Comparison of ENCODE assay signal across 8 cellular contexts in genomic region chr5:142325677-142326479, GRCh38. TPM values are rescaled to one million over a fixed set of nuclear protein-coding genes. Genes with fewer than 3 reads are reported as not detected.
DNase-seq lines count a peak whose midpoint lies in the region; ATAC-seq and TF ChIP-seq lines count a peak whose summit lies in the region.

No MANE protein-coding gene starts in this region.

- H3K9me3 Mint-ChIP-seq in stimulated activated naive CD8-positive, alpha-beta T cell treated with anti-CD3 and anti-CD28 coated beads, Interleukin-15, amount 100 ng/mL, for 72 hours: no peaks in the 10 kb centered on the region

- in situ Hi-C loops in ACHN (cut with HindIII; ENCODE audit: low pct_ligation_motif_present, low pct_unique_long_range_greater_than_20kb, low sequenced_read_pairs): no loop called here

- peaks cover 53% of the 10 kb centered on the region for H3K4me1 Mint-ChIP-seq in stimulated activated naive CD8-positive, alpha-beta T cell treated with anti-CD3 and anti-CD28 coated beads, Interleukin-15, amount 100 ng/mL, for 72 hours

- peak; percentile 23 for TF ChIP-seq POLR2A in GM19099 (IDR thresholded peaks at IDR 0.05; ENCODE audit: extremely low read depth, insufficient read length, low read depth)

- peak overlapping the region; percentile 63 for H3K4me3 ChIP-seq in RWPE2 (ENCODE audit: severe bottlenecking)

- H3K9me3 ChIP-seq in RWPE2 (ENCODE audit: severe bottlenecking): no peaks in the 10 kb centered on the region

- H3K27me3 ChIP-seq in RWPE2 (ENCODE audit: insufficient read depth, poor library complexity, severe bottlenecking): no peaks in the 10 kb centered on the region

- H3K27me3 Mint-ChIP-seq in stimulated activated naive CD8-positive, alpha-beta T cell treated with anti-CD3 and anti-CD28 coated beads, Interleukin-15, amount 100 ng/mL, for 72 hours: peaks cover 79% of the 10 kb centered on the region

- no peak for TF ChIP-seq CTCF in RWPE2 (IDR thresholded peaks at IDR 0.05; ENCODE audit: poor library complexity, severe bottlenecking)

- ATAC-seq in RWPE2 (ENCODE audit: low read depth): peak; percentile 40
- peak; percentile 6 for ATAC-seq in left colon
- peak; percentile 33 for ATAC-seq in stimulated activated naive CD8-positive, alpha-beta T cell treated with anti-CD3 and anti-CD28 coated beads, Interleukin-15, amount 100 ng/mL, for 72 hours
- no peak for ATAC-seq in GM18867 (IDR thresholded peaks at IDR 0.05; ENCODE audit: unreplicated experiment)
- no peak for ATAC-seq in HG02870 (IDR thresholded peaks at IDR 0.05; ENCODE audit: unreplicated experiment)

- no peaks in the 10 kb centered on the region; the same call in 1 of the 2 replicates for H3K36me3 ChIP-seq in RWPE2 (ENCODE audit: low read depth)

- peaks cover 36% of the 10 kb centered on the region for H3K4me1 ChIP-seq in RWPE2 (ENCODE audit: insufficient read depth, poor library complexity, severe bottlenecking)

- peak; percentile 57 for DNase-seq in ACHN
- peak; percentile 95 for DNase-seq in RWPE2 (ENCODE audit: low spot score)
- DNase-seq in cerebellum (ENCODE audit: low spot score): peak; percentile 72
- DNase-seq in left colon: peak; percentile 50 to 66
- peak; percentile 39 to 61 for DNase-seq in stimulated activated naive CD8-positive, alpha-beta T cell treated with anti-CD3 and anti-CD28 coated beads, Interleukin-15, amount 100 ng/mL, for 72 hours

- H3K4me3 Mint-ChIP-seq in stimulated activated naive CD8-positive, alpha-beta T cell treated with anti-CD3 and anti-CD28 coated beads, Interleukin-15, amount 100 ng/mL, for 72 hours: peak overlapping the region; percentile 89 to 91

- peak overlapping the region in 1 of 2 donors; percentile 89 for H3K27ac Mint-ChIP-seq in stimulated activated naive CD8-positive, alpha-beta T cell treated with anti-CD3 and anti-CD28 coated beads, Interleukin-15, amount 100 ng/mL, for 72 hours

- H3K27ac ChIP-seq in RWPE2 (ENCODE audit: poor library complexity, severe bottlenecking): peak overlapping the region; percentile 94

- intact Hi-C loops in left colon (cut with DNase I, micrococcal nuclease): loop anchor here in 1 of 2 donors (10.0 kb wide), 1 partner anchor 219 kb away; no protein-coding TSS in a partner anchor

RNA-seq across cellular contexts. Expression of gene SPRY4, which starts 1.1 kb away (rescaled TPM):
- total RNA-seq in cerebellum (13.5 TPM), left colon (1 to 10 TPM; 9.5 to 9.7 TPM)

Comparison
In these comparisons a context has a peak if more than half of its experiments do, and no peak if none do; other contexts are left out.
1. ATAC-seq: peak in RWPE2 (single experiment), left colon (single experiment) and stimulated activated naive CD8-positive, alpha-beta T cell treated with anti-CD3 and anti-CD28 coated beads, Interleukin-15, amount 100 ng/mL, for 72 hours (single experiment); none in GM18867 (single experiment) and HG02870 (single experiment).
2. Peak in every context shown above with its lines, with median percentiles within 50 percentile points of each other: DNase-seq.